ENCODE assay signal across 10 cellular contexts in genomic region chr9:94945191-94946144, GRCh38.
DNase-seq lines count a peak whose midpoint lies in the region; ATAC-seq and TF ChIP-seq lines count a peak whose summit lies in the region.
"Had no signal": no experiment of that assay in that cellular context is flagged by ENCODE, and none has a peak within 500 bp of the region (broad histone marks: within the 10 kb centered on the region; RNA-seq: fewer than 3 reads in every experiment).

No MANE protein-coding gene starts in this region.

- H3K27me3 ChIP-seq in H7 (ENCODE audit: control insufficient read depth, insufficient read depth, low read length), result no peaks in the 10 kb centered on the region

- ATAC-seq in GM19035 (IDR thresholded peaks at IDR 0.05; ENCODE audit: unreplicated experiment) (no peak), GM21576 (IDR thresholded peaks at IDR 0.05; ENCODE audit: unreplicated experiment) (no peak)

- no peak overlapping the region for H3K4me3 ChIP-seq in epithelial cell of esophagus (ENCODE audit: low read length)
- H3K4me3 ChIP-seq in H7 (ENCODE audit: insufficient read depth, low read depth, low read length), result no peak overlapping the region

- no peaks in the 10 kb centered on the region for H3K9me3 Mint-ChIP-seq in nephron
- H3K9me3 Mint-ChIP-seq: activated CD4-positive, alpha-beta T cell treated with anti-CD3 and anti-CD28 coated beads, Interleukin-2, amount 10 ng/mL, durations not matched to agents 24 days and 14 days; memory B cell had no signal

- no peaks in the 10 kb centered on the region for H3K27me3 Mint-ChIP-seq in nephron (ENCODE audit: low read depth)
- H3K27me3 Mint-ChIP-seq: activated CD4-positive, alpha-beta T cell treated with anti-CD3 and anti-CD28 coated beads, Interleukin-2, amount 10 ng/mL, durations not matched to agents 24 days and 14 days; memory B cell had no signal

- DNase-seq in AG08395 (ENCODE audit: low spot score), result peak; percentile 91
- DNase-seq in NCI-H446 treated with DMSO at 0.1 percent for 48 hours (lab: John Stamatoyannopoulos, UW), result peak; percentile 61
- DNase-seq in epithelial cell of esophagus (ENCODE audit: low read depth), result peak; percentile 92
- DNase-seq in T-helper 1 cell, result no peak
- no peak for DNase-seq in H7
- DNase-seq: activated CD4-positive, alpha-beta T cell treated with anti-CD3 and anti-CD28 coated beads, Interleukin-2, amount 10 ng/mL, durations not matched to agents 24 days and 14 days had no signal

- peak overlapping the region in 2 of 3 experiments; percentile 27 to 58 for H3K27ac Mint-ChIP-seq in nephron
- H3K27ac Mint-ChIP-seq: activated CD4-positive, alpha-beta T cell treated with anti-CD3 and anti-CD28 coated beads, Interleukin-2, amount 10 ng/mL, durations not matched to agents 24 days and 14 days; memory B cell had no signal

- no peak for TF ChIP-seq CTCF in epithelial cell of esophagus (IDR thresholded peaks at IDR 0.05; ENCODE audit: insufficient read depth, low read depth, low read length, missing control alignments)
- no peak for TF ChIP-seq CTCF in nephron (IDR thresholded peaks at IDR 0.05; ENCODE audit: unreplicated experiment in 3 of 3)

- no peak overlapping the region for H3K4me3 Mint-ChIP-seq in nephron
- H3K4me3 Mint-ChIP-seq: activated CD4-positive, alpha-beta T cell treated with anti-CD3 and anti-CD28 coated beads, Interleukin-2, amount 10 ng/mL, durations not matched to agents 24 days and 14 days; memory B cell had no signal

- peaks cover 49% of the 10 kb centered on the region for H3K4me1 Mint-ChIP-seq in nephron

- no peaks in the 10 kb centered on the region for H3K36me3 ChIP-seq in H7 (replicated peaks; ENCODE audit: control insufficient read depth, insufficient read depth, low read length)

- peaks cover 13% of the 10 kb centered on the region for H3K36me3 Mint-ChIP-seq in nephron (ENCODE audit: low read depth)

Comparison
In these comparisons a context has a peak if more than half of its experiments do, and no peak if none do; other contexts are left out.
1. DNase-seq: peak in AG08395 (single experiment), NCI-H446 treated with DMSO at 0.1 percent for 48 hours (single experiment) and epithelial cell of esophagus (single experiment); none in T-helper 1 cell (0 of 5) and H7 (single experiment).